In the genomic region with DNA sequence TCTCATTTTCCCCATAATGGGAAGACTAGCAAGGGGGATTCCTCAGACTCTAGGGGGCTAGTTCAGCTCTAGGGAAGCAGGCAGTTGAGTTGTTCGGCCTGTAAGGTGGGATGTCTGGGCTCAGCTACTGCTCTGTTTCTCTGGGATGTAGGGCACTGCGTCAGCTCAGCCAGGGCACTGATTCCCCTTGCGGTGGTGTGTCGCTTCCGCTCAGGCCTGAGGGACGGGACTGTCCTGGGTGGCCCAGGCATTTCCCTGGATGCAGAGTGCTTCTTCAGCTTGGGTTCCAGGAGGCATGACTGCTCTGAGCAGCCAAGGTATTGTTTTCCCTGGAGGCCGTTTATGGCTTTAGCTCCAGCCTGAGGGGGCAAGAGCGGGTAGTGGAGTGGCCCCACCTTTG, we compare ENCODE assay signal across 2 cellular contexts. TPM values are rescaled to one million over a fixed set of nuclear protein-coding genes. Genes with fewer than 3 reads are reported as not detected.
"Had no signal": no experiment of that assay in that cellular context is flagged by ENCODE, and none has a peak within 500 bp of the region (broad histone marks: within the 10 kb centered on the region; RNA-seq: fewer than 3 reads in every experiment).

No MANE protein-coding gene starts in this region.

RNA-seq across cellular contexts. Expression of a gene that starts 38.8 kb away (rescaled TPM):
- total RNA-seq: activated B cell treated with CpG ODN at 0.5 μM for 24 hours, epithelial cell of proximal tubule had no signal
